In genomic region chr1:99943238-99943794, GRCh38 we compare ENCODE assay signal across 1 cellular context.
A peak's percentile ranks its signal among the peaks of the same experiment; 100 is the strongest.
TF ChIP-seq lines count a peak whose summit lies in the region.

No MANE protein-coding gene starts in this region.

TF ChIP-seq in K562, 482 proteins besides CTCF, POLR2A, EP300 and RAD21 (continued from another document and continues in another):
- TF ChIP-seq ZNF407 (IDR thresholded peaks at IDR 0.05; ENCODE audit: low read depth) (no peak), IRF2 (CRISPR knock-in tag; IDR thresholded peaks at IDR 0.05) (no peak), CCAR2 (IDR thresholded peaks at IDR 0.05; ENCODE audit: low read depth, low read length) (no peak), BRF1 (IDR thresholded peaks at IDR 0.05; ENCODE audit: borderline replicate concordance, extremely low read depth, insufficient read length) (no peak), MAFF (IDR thresholded peaks at IDR 0.05; ENCODE audit: low read length) (peak; percentile 89), HNRNPLL (IDR thresholded peaks at IDR 0.05; ENCODE audit: low read depth, low read length, poor library complexity, severe bottlenecking) (no peak), NFE2L1 (tag; IDR thresholded peaks at IDR 0.05; ENCODE audit: borderline replicate concordance, low read depth) (peak; percentile 97), MAX (CRISPR knock-in tag; IDR thresholded peaks at IDR 0.05) (no peak), SIN3A (IDR thresholded peaks at IDR 0.05; ENCODE audit: borderline replicate concordance in 2 of 2, control insufficient read depth in 1 of 2, low read depth in 2 of 2, low read length in 2 of 2) (no peak), SMARCC2 (IDR thresholded peaks at IDR 0.05; ENCODE audit: low read depth) (peak; percentile 51; the same call in 1 of the 2 replicates), ZNF41 (CRISPR knock-in tag; conservative IDR thresholded peaks at IDR 0.05) (no peak), ZSCAN32 (CRISPR knock-in tag; IDR thresholded peaks at IDR 0.05) (no peak), MTF1 (CRISPR knock-in tag; IDR thresholded peaks at IDR 0.05; ENCODE audit: borderline replicate concordance) (no peak), PHB (CRISPR knock-in tag; IDR thresholded peaks at IDR 0.05) (no peak), FOXJ3 (CRISPR knock-in tag; IDR thresholded peaks at IDR 0.05) (no peak), CHCHD3 (CRISPR knock-in tag; IDR thresholded peaks at IDR 0.05) (no peak), ZMIZ1 (IDR thresholded peaks at IDR 0.05; ENCODE audit: low read depth in 2 of 2, low read length in 2 of 2) (peak in 1 of 2 experiments; percentile 47; a peak in 1 of 4 replicates), TCF7 (IDR thresholded peaks at IDR 0.05; ENCODE audit: borderline replicate concordance) (no peak; the same call in 1 of the 2 replicates), RB1 (IDR thresholded peaks at IDR 0.05; ENCODE audit: low read depth) (no peak), PHF21A (IDR thresholded peaks at IDR 0.05; ENCODE audit: borderline replicate concordance, low read depth) (no peak), SMARCE1 (IDR thresholded peaks at IDR 0.05) (peak; percentile 80), MEF2A (IDR thresholded peaks at IDR 0.05; ENCODE audit: control insufficient read depth, low read depth, low read length) (no peak), CEBPZ (IDR thresholded peaks at IDR 0.05; ENCODE audit: borderline replicate concordance, low read depth, low read length) (no peak), NCOA4 (IDR thresholded peaks at IDR 0.05; ENCODE audit: partially characterized antibody) (no peak), NONO (IDR thresholded peaks at IDR 0.05; ENCODE audit: low read depth in 2 of 2, low read length in 1 of 2) (no peak), NCOA1 (IDR thresholded peaks at IDR 0.05; ENCODE audit: low read depth) (0 out of 2 replicates have a peak, but pooled peaks have one; percentile 34), FOXA3 (CRISPR knock-in tag; conservative IDR thresholded peaks at IDR 0.05 in 1 of 2, IDR thresholded peaks at IDR 0.05 in 1 of 2) (no peak), FOXK2 (conservative IDR thresholded peaks at IDR 0.05 in 1 of 2, IDR thresholded peaks at IDR 0.05 in 1 of 2; ENCODE audit: low read depth in 2 of 2) (peak in 1 of 2 experiments; percentile 33; a peak in 1 of 4 replicates), ZNF232 (CRISPR knock-in tag; IDR thresholded peaks at IDR 0.05) (no peak), RHOXF2B (CRISPR knock-in tag; conservative IDR thresholded peaks at IDR 0.05) (no peak), CSDE1 (IDR thresholded peaks at IDR 0.05) (no peak), MYNN (IDR thresholded peaks at IDR 0.05) (no peak), MYNN (CRISPR knock-in tag; IDR thresholded peaks at IDR 0.05) (no peak), EGR1 (conservative IDR thresholded peaks at IDR 0.05) (no peak), SREBF1 (IDR thresholded peaks at IDR 0.05; ENCODE audit: borderline replicate concordance, low read depth, low read length) (no peak), ZNF12 (CRISPR knock-in tag; IDR thresholded peaks at IDR 0.05) (no peak), TEAD4 (IDR thresholded peaks at IDR 0.05; ENCODE audit: low read length) (peak; percentile 79), TEAD4 (CRISPR knock-in tag; IDR thresholded peaks at IDR 0.05; ENCODE audit: borderline replicate concordance) (no peak), SRF (CRISPR knock-in tag; IDR thresholded peaks at IDR 0.05) (no peak), MTA1 (IDR thresholded peaks at IDR 0.05; ENCODE audit: borderline replicate concordance) (peak; percentile 70; the same call in 1 of the 2 replicates)
- TF ChIP-seq, protein P1, sequence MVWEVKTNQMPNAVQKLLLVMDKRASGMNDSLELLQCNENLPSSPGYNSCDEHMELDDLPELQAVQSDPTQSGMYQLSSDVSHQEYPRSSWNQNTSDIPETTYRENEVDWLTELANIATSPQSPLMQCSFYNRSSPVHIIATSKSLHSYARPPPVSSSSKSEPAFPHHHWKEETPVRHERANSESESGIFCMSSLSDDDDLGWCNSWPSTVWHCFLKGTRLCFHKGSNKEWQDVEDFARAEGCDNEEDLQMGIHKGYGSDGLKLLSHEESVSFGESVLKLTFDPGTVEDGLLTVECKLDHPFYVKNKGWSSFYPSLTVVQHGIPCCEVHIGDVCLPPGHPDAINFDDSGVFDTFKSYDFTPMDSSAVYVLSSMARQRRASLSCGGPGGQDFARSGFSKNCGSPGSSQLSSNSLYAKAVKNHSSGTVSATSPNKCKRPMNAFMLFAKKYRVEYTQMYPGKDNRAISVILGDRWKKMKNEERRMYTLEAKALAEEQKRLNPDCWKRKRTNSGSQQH (CRISPR knock-in tag; IDR thresholded peaks at IDR 0.05) = no peak
- TF ChIP-seq, protein P2, sequence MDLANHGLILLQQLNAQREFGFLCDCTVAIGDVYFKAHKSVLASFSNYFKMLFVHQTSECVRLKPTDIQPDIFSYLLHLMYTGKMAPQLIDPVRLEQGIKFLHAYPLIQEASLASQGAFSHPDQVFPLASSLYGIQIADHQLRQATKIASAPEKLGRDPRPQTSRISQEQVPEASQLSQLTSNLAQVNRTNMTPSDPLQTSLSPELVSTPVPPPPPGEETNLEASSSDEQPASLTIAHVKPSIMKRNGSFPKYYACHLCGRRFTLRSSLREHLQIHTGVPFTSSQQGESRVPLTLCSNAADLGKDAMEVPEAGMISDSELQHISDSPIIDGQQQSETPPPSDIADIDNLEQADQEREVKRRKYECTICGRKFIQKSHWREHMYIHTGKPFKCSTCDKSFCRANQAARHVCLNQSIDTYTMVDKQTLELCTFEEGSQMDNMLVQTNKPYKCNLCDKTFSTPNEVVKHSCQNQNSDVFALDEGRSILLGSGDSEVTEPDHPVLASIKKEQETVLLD (IDR thresholded peaks at IDR 0.05) = no peak
- TF ChIP-seq, protein P3, sequence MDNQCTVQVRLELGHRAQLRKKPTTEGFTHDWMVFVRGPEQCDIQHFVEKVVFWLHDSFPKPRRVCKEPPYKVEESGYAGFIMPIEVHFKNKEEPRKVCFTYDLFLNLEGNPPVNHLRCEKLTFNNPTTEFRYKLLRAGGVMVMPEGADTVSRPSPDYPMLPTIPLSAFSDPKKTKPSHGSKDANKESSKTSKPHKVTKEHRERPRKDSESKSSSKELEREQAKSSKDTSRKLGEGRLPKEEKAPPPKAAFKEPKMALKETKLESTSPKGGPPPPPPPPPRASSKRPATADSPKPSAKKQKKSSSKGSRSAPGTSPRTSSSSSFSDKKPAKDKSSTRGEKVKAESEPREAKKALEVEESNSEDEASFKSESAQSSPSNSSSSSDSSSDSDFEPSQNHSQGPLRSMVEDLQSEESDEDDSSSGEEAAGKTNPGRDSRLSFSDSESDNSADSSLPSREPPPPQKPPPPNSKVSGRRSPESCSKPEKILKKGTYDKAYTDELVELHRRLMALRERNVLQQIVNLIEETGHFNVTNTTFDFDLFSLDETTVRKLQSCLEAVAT (IDR thresholded peaks at IDR 0.05) = no peak
